Comparison of ENCODE assay signal across 16 cellular contexts in genomic region chr18:44170208-44170880, GRCh38.
DNase-seq lines count a peak whose midpoint lies in the region; ATAC-seq and TF ChIP-seq lines count a peak whose summit lies in the region.
"Had no signal": no experiment of that assay in that cellular context is flagged by ENCODE, and none has a peak within 500 bp of the region (broad histone marks: within the 10 kb centered on the region; RNA-seq: fewer than 3 reads in every experiment).

No MANE protein-coding gene starts in this region.

- no peaks in the 10 kb centered on the region for H3K4me1 ChIP-seq in mesenchymal stem cell (ENCODE audit: control insufficient read depth, insufficient read depth, low read depth, low read length)
- no peaks in the 10 kb centered on the region for H3K4me1 ChIP-seq in tibial nerve
- H3K4me1 ChIP-seq in MM.1S (ENCODE audit: low read length), result no peaks in the 10 kb centered on the region
- H3K4me1 ChIP-seq: Peyer's patch, SJCRH30 had no signal

- no peak overlapping the region for H3K4me3 ChIP-seq in choroid plexus epithelial cell (ENCODE audit: low read depth, low read length)
- H3K4me3 ChIP-seq in mesenchymal stem cell (ENCODE audit: insufficient read depth in 1 of 2, low read depth in 1 of 2, low read length in 2 of 2), result no peak overlapping the region
- H3K4me3 ChIP-seq in tibial nerve, result no peak overlapping the region
- H3K4me3 ChIP-seq in MM.1S (ENCODE audit: low read length), result no peak overlapping the region
- H3K4me3 ChIP-seq: Peyer's patch, SJCRH30 had no signal

- H2BK12ac ChIP-seq in mesenchymal stem cell (ENCODE audit: low read length in 2 of 2), result no peak overlapping the region

- no peak overlapping the region for H2BK5ac ChIP-seq in mesenchymal stem cell (ENCODE audit: low read depth, low read length, poor library complexity, severe bottlenecking)

- DNase-seq in H4 (ENCODE audit: low spot score), result peak; percentile 40
- DNase-seq in choroid plexus epithelial cell (ENCODE audit: low read depth), result peak; percentile 23
- DNase-seq in mesenchymal stem cell, result peak; percentile 64
- DNase-seq in tibial nerve (ENCODE audit: low spot score in 2 of 2), result no peak
- no peak for DNase-seq in MM.1S
- DNase-seq: KBM-7, NCI-H1694, NCI-H2081, NCI-H2171, NCI-H524 treated with DMSO at 0.1 percent for 48 hours, NCI-H82, Peyer's patch, SJCRH30 had no signal

- no peak overlapping the region for H3K23ac ChIP-seq in mesenchymal stem cell (ENCODE audit: low read length in 2 of 2)

- no peak overlapping the region for H3K4ac ChIP-seq in mesenchymal stem cell (ENCODE audit: low read depth in 1 of 2, low read length in 2 of 2)

- H3K9me2 ChIP-seq in MM.1S (replicated peaks; ENCODE audit: insufficient read depth, low read length), result no peaks in the 10 kb centered on the region

- no peaks in the 10 kb centered on the region for H3F3A ChIP-seq in MM.1S (ENCODE audit: insufficient read depth, low read length)

- H3K79me2 ChIP-seq in MM.1S (ENCODE audit: low read length), result no peaks in the 10 kb centered on the region

- no peak overlapping the region for H4K91ac ChIP-seq in mesenchymal stem cell (ENCODE audit: low read length)

- no peak overlapping the region for H3K9ac ChIP-seq in mesenchymal stem cell (ENCODE audit: low read length)
- H3K9ac ChIP-seq in MM.1S (ENCODE audit: low read length), result no peak overlapping the region

- H4K20me1 ChIP-seq in MM.1S (ENCODE audit: insufficient read depth, low read length), result no peaks in the 10 kb centered on the region

- H3K27ac ChIP-seq in VCaP (peak overlapping the region; percentile 68), mesenchymal stem cell (ENCODE audit: low read length, poor library complexity, severe bottlenecking) (no peak overlapping the region), tibial nerve (no peak overlapping the region), MM.1S (ENCODE audit: low read length) (no peak overlapping the region)
- H3K27ac ChIP-seq: Peyer's patch, SJCRH30 had no signal

- no peak overlapping the region for H2BK120ac ChIP-seq in mesenchymal stem cell (ENCODE audit: low read depth, low read length)

- no peak overlapping the region for H2BK15ac ChIP-seq in mesenchymal stem cell (ENCODE audit: low read depth, poor library complexity, severe bottlenecking)

- no peak for TF ChIP-seq EP300 in tibial nerve (IDR thresholded peaks at IDR 0.05)

- H3K9me3 ChIP-seq in mesenchymal stem cell (ENCODE audit: control insufficient read depth, low read length), result no peaks in the 10 kb centered on the region
- H3K9me3 ChIP-seq in tibial nerve, result no peaks in the 10 kb centered on the region
- no peaks in the 10 kb centered on the region for H3K9me3 ChIP-seq in MM.1S (replicated peaks; ENCODE audit: insufficient read depth, low read length)
- H3K9me3 ChIP-seq: Peyer's patch, SJCRH30 had no signal

- H2AFZ ChIP-seq in mesenchymal stem cell (ENCODE audit: low read depth, low read length) (no peak overlapping the region), MM.1S (ENCODE audit: low read length) (no peak overlapping the region)

- no peak for TF ChIP-seq POLR2A in tibial nerve (IDR thresholded peaks at IDR 0.05)

- H3K27me3 ChIP-seq in mesenchymal stem cell (ENCODE audit: control insufficient read depth in 1 of 2, insufficient read depth in 1 of 2, low read length in 2 of 2), result no peaks in the 10 kb centered on the region
- no peaks in the 10 kb centered on the region for H3K27me3 ChIP-seq in tibial nerve
- H3K27me3 ChIP-seq in MM.1S (replicated peaks; ENCODE audit: insufficient read depth, low read length), result no peaks in the 10 kb centered on the region
- H3K27me3 ChIP-seq: Peyer's patch, SJCRH30 had no signal

- H3K18ac ChIP-seq in mesenchymal stem cell (ENCODE audit: low read depth in 1 of 2, low read length in 2 of 2), result no peak overlapping the region

- H4K8ac ChIP-seq in mesenchymal stem cell (ENCODE audit: low read length), result no peak overlapping the region

- no peak overlapping the region for H3K14ac ChIP-seq in mesenchymal stem cell (ENCODE audit: low read length in 2 of 2)

- no peak overlapping the region for H2AK5ac ChIP-seq in mesenchymal stem cell (ENCODE audit: low read length, severe bottlenecking)

- H3K4me2 ChIP-seq in mesenchymal stem cell (ENCODE audit: low read length, poor library complexity, severe bottlenecking), result no peak overlapping the region
- no peak overlapping the region for H3K4me2 ChIP-seq in MM.1S (ENCODE audit: low read depth, low read length)

- TF ChIP-seq CTCF in VCaP (conservative IDR thresholded peaks at IDR 0.05) (no peak), choroid plexus epithelial cell (conservative IDR thresholded peaks at IDR 0.05; ENCODE audit: low read depth, low read length) (no peak), tibial nerve (IDR thresholded peaks at IDR 0.05) (no peak), MM.1S (IDR thresholded peaks at IDR 0.05; ENCODE audit: low read length) (no peak)

- ATAC-seq in HG02870 (IDR thresholded peaks at IDR 0.05; ENCODE audit: unreplicated experiment) (no peak), HG02852 (IDR thresholded peaks at IDR 0.05; ENCODE audit: unreplicated experiment) (no peak)

- H3K36me3 ChIP-seq in mesenchymal stem cell (ENCODE audit: control insufficient read depth in 1 of 2, insufficient read depth in 2 of 2, low read depth in 1 of 2, low read length in 2 of 2) (no peaks in the 10 kb centered on the region), tibial nerve (no peaks in the 10 kb centered on the region), MM.1S (replicated peaks; ENCODE audit: insufficient read depth, low read length) (no peaks in the 10 kb centered on the region)
- H3K36me3 ChIP-seq: Peyer's patch, SJCRH30 had no signal

- H3K79me1 ChIP-seq in mesenchymal stem cell (replicated peaks; ENCODE audit: low read length, poor library complexity, severe bottlenecking), result no peaks in the 10 kb centered on the region

- WGBS in mesenchymal stem cell, result no CpG with 5 or more reads among the region's 1 CpG
- 87 to 94% methylated on average over 1 of the region's 1 CpG for WGBS in tibial nerve, 2 donors

Comparison
In these comparisons a context has a peak if more than half of its experiments do, and no peak if none do; other contexts are left out.
1. DNase-seq: peak in H4 (single experiment), choroid plexus epithelial cell (single experiment) and mesenchymal stem cell (single experiment); none in tibial nerve (0 of 2) and MM.1S (single experiment).